Comparison of ENCODE assay signal across 31 cellular contexts in the genomic region with DNA sequence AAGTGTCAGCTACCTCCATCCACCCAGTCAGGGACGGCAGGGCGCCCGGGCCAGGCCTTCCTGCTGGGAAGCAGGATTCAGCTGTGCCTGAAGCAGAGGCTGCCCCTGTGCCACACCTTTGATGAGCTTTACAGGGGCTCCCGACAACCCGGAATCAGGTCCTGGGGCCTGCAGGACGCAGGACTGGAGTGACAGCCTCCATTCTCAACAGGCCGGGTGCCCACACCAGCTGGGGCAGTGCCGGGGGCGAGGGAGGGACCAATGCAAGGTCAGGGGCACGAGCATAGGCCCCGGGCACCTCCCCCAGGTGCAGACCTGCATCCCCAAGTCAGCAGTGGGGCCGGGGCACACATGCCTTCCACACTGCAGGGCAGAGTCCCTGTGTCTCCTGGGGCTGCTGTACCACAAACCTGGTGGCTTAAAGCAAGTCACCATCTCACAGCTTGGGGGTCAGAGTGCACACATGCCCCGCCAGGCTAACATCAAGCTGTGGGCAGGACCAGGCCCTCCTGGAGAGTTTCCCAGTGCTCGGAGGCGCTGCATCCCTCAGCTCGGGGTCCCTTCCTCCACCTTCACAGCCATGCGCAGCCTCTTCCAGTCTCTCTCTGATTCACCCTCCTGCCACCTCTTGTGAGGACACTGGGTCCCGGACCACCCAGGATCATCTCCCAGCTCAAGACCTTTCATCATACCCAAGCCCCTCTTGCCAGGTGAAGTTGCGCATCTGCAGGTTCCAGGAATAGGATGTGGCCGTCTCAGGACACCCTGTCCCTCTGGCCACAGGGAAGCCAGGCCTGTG. TPM values are rescaled to one million over a fixed set of nuclear protein-coding genes. Genes with fewer than 3 reads are reported as not detected.
A peak's percentile ranks its signal among the peaks of the same experiment; 100 is the strongest.
DNase-seq lines count a peak whose midpoint lies in the region; ATAC-seq and TF ChIP-seq lines count a peak whose summit lies in the region.
"Had no signal": no experiment of that assay in that cellular context is flagged by ENCODE, and none has a peak within 500 bp of the region (broad histone marks: within the 10 kb centered on the region; RNA-seq: fewer than 3 reads in every experiment).

No MANE protein-coding gene starts in this region.

- H2BK5ac ChIP-seq in H9 (ENCODE audit: insufficient read length, low read length): no peak overlapping the region

- H4K5ac ChIP-seq in H9 (ENCODE audit: insufficient read length, low read depth, low read length): no peak overlapping the region

- H3K27me3 Mint-ChIP-seq in H9 (ENCODE audit: low read depth) (no peaks in the 10 kb centered on the region; the same call in 1 of the 2 replicates), WTC11 (ENCODE audit: low read depth) (no peaks in the 10 kb centered on the region)
- H3K27me3 Mint-ChIP-seq: activated T-helper 17 cell treated with anti-CD3 and anti-CD28 coated beads, Interleukin-2, amount 50 U/mL, for 72 hours; stimulated activated naive CD8-positive, alpha-beta T cell treated with anti-CD3 and anti-CD28 coated beads, Interleukin-15, Interleukin-2, amounts not matched to agents 100 ng/mL and 50 ng/mL, for 24 hours had no signal

- DNase-seq in DND-41: no peak
- DNase-seq in H9: no peak
- DNase-seq in WTC11 (ENCODE audit: low spot score): no peak
- DNase-seq in mucosa of descending colon: no peak
- no peak for DNase-seq in COLO668 (lab: John Stamatoyannopoulos, UW; ENCODE audit: unreplicated experiment)
- no peak for DNase-seq in GDM1 (lab: John Stamatoyannopoulos, UW)
- no peak for DNase-seq in NCI-H128 (lab: John Stamatoyannopoulos, UW; ENCODE audit: unreplicated experiment)
- no peak for DNase-seq in NCI-H187 treated with DMSO at 0.1 percent for 48 hours (lab: John Stamatoyannopoulos, UW)
- DNase-seq: activated CD4-positive, alpha-beta T cell treated with anti-CD3 and anti-CD28 coated beads, Interleukin-2, amount 50 U/mL, for 48 hours; activated CD4-positive, CD25-positive, alpha-beta regulatory T cell; activated naive CD4-positive, alpha-beta T cell treated with anti-CD3 and anti-CD28 coated beads, Interleukin-2, amount 50 U/mL, for 16 hours; amniotic stem cell; brain microvascular endothelial cell; colonic mucosa; effector memory CD4-positive, alpha-beta T cell; EL; head of caudate nucleus; Karpas-422; lower lobe of right lung; NCI-H1436; NCI-H2107; NCI-H446; posterior cingulate gyrus; stimulated activated CD4-positive, alpha-beta T cell treated with anti-CD3 and anti-CD28 coated beads, Interleukin-15, amount 100 ng/mL, for 24 hours; SW 1271; T1000; uterus had no signal

- H3K4me3 Mint-ChIP-seq in H9 (no peak overlapping the region), WTC11 (no peak overlapping the region)
- H3K4me3 Mint-ChIP-seq: activated T-helper 17 cell treated with anti-CD3 and anti-CD28 coated beads, Interleukin-2, amount 50 U/mL, for 72 hours; nephron; stimulated activated naive CD8-positive, alpha-beta T cell treated with anti-CD3 and anti-CD28 coated beads, Interleukin-15, Interleukin-2, amounts not matched to agents 100 ng/mL and 50 ng/mL, for 24 hours had no signal

- no peak overlapping the region for H2BK15ac ChIP-seq in H9 (ENCODE audit: low read depth, low read length)

- no peak overlapping the region for H2BK20ac ChIP-seq in H9 (ENCODE audit: low read depth, low read length, poor library complexity, severe bottlenecking)

- H3K4me3 ChIP-seq in DND-41 (ENCODE audit: low read depth in 1 of 2, low read length in 2 of 2) (no peak overlapping the region), mucosa of descending colon (no peak overlapping the region)
- H3K4me3 ChIP-seq: colonic mucosa, lower lobe of right lung, uterus had no signal

- no peak overlapping the region for H3K4me2 ChIP-seq in DND-41 (ENCODE audit: insufficient read depth, low read length)
- H3K4me2 ChIP-seq in H9 (ENCODE audit: insufficient read depth, insufficient read length, low read length): no peak overlapping the region

- no peak overlapping the region; the same call in 1 of the 2 replicates for H3K14ac ChIP-seq in H9 (ENCODE audit: insufficient read depth, low read length)

- H3K9me3 ChIP-seq in DND-41 (ENCODE audit: insufficient read depth, low read length, severe bottlenecking): no peaks in the 10 kb centered on the region
- no peaks in the 10 kb centered on the region for H3K9me3 ChIP-seq in H9 (ENCODE audit: control insufficient read depth, low read depth, low read length)
- no peaks in the 10 kb centered on the region for H3K9me3 ChIP-seq in mucosa of descending colon
- H3K9me3 ChIP-seq: colonic mucosa, lower lobe of right lung, uterus had no signal

- H2AFZ ChIP-seq in DND-41 (ENCODE audit: low read depth, low read length) (no peak overlapping the region), H9 (ENCODE audit: low read length) (no peak overlapping the region)

- no CpG with 5 or more reads among the region's 20 CpGs for WGBS in H9 (ENCODE audit: extremely low coverage, insufficient read length, low lambda C conversion rate)

- H3K9me3 Mint-ChIP-seq in H9 (no peaks in the 10 kb centered on the region), WTC11 (no peaks in the 10 kb centered on the region)
- H3K9me3 Mint-ChIP-seq: activated T-helper 17 cell treated with anti-CD3 and anti-CD28 coated beads, Interleukin-2, amount 50 U/mL, for 72 hours; nephron; stimulated activated naive CD8-positive, alpha-beta T cell treated with anti-CD3 and anti-CD28 coated beads, Interleukin-15, Interleukin-2, amounts not matched to agents 100 ng/mL and 50 ng/mL, for 24 hours had no signal

- no peak overlapping the region for H2AK5ac ChIP-seq in H9 (ENCODE audit: insufficient read length, low read length)

- no peak overlapping the region for H3K9ac ChIP-seq in DND-41 (ENCODE audit: low read depth, low read length)
- H3K9ac ChIP-seq in H9 (ENCODE audit: extremely low read depth, insufficient read length, low read length): no peak overlapping the region

- peaks cover 14% of the 10 kb centered on the region for H3K79me2 ChIP-seq in DND-41 (ENCODE audit: insufficient read depth, low read length)
- H3K79me2 ChIP-seq in H9 (ENCODE audit: insufficient read depth, low read length): no peaks in the 10 kb centered on the region

- H3K27ac Mint-ChIP-seq in H9 (peak overlapping the region in 2 of 3 experiments; percentile 82 to 87; a peak in 3 of 7 replicates), WTC11 (peak overlapping the region; percentile 81)
- H3K27ac Mint-ChIP-seq: activated T-helper 17 cell treated with anti-CD3 and anti-CD28 coated beads, Interleukin-2, amount 50 U/mL, for 72 hours; stimulated activated naive CD8-positive, alpha-beta T cell treated with anti-CD3 and anti-CD28 coated beads, Interleukin-15, Interleukin-2, amounts not matched to agents 100 ng/mL and 50 ng/mL, for 24 hours had no signal

- no peak overlapping the region for H3K4ac ChIP-seq in H9 (ENCODE audit: low read depth, low read length)

- no peak overlapping the region for H4K91ac ChIP-seq in H9 (ENCODE audit: insufficient read length, low read depth, low read length)

- TF ChIP-seq CTCF in DND-41 (IDR thresholded peaks at IDR 0.05; ENCODE audit: borderline replicate concordance, extremely low read depth, low read length, poor library complexity, severe bottlenecking) (no peak), H9 (conservative IDR thresholded peaks at IDR 0.05) (no peak), WTC11 (IDR thresholded peaks at IDR 0.05) (no peak), mucosa of descending colon (IDR thresholded peaks at IDR 0.05) (no peak)

- H4K20me1 ChIP-seq in DND-41 (ENCODE audit: insufficient read depth, low read length) (peaks cover 84% of the 10 kb centered on the region), H9 (ENCODE audit: control insufficient read depth, insufficient read depth, insufficient read length) (peaks cover 2% of the 10 kb centered on the region)

- no peak overlapping the region for H2BK120ac ChIP-seq in H9 (ENCODE audit: low read depth, low read length, poor library complexity, severe bottlenecking)

- no peaks in the 10 kb centered on the region for H3K23me2 ChIP-seq in H9 (ENCODE audit: insufficient read length, low read depth, low read length, poor library complexity, severe bottlenecking)

- no peak overlapping the region for H3K27ac ChIP-seq in DND-41 (ENCODE audit: low read length)
- no peak overlapping the region for H3K27ac ChIP-seq in H9 (ENCODE audit: insufficient read length, low read depth, low read length)
- H3K27ac ChIP-seq: brain microvascular endothelial cell, C4-2B, colonic mucosa, lower lobe of right lung, uterus had no signal

- intact Hi-C loops in mucosa of descending colon (cut with DNase I, micrococcal nuclease): no loop called here

- no peak overlapping the region for H4K8ac ChIP-seq in H9 (replicated peaks; ENCODE audit: insufficient read length, low read depth, low read length)

- no peak overlapping the region for H3K18ac ChIP-seq in H9 (ENCODE audit: insufficient read length, low read depth, low read length)

- H3K36me3 ChIP-seq in DND-41 (ENCODE audit: insufficient read depth, low read length) (peaks cover 95% of the 10 kb centered on the region), mucosa of descending colon (ENCODE audit: low read depth) (peaks cover 8% of the 10 kb centered on the region)
- H3K36me3 ChIP-seq: uterus had no signal

- no peak overlapping the region for H3T11ph ChIP-seq in H9 (ENCODE audit: low read length)

- no peaks in the 10 kb centered on the region for H3K79me1 ChIP-seq in H9 (ENCODE audit: insufficient read depth, low read depth, low read length, poor library complexity, severe bottlenecking)

- no peak overlapping the region for H2BK12ac ChIP-seq in H9 (ENCODE audit: insufficient read length, low read depth, low read length)

- H3K27me3 ChIP-seq in DND-41 (ENCODE audit: insufficient read depth, low read length, poor library complexity) (no peaks in the 10 kb centered on the region), H9 (ENCODE audit: insufficient read depth, low read length) (no peaks in the 10 kb centered on the region)
- H3K27me3 ChIP-seq: brain microvascular endothelial cell, colonic mucosa, uterus had no signal

- 0 out of 4 replicates have a peak, but pooled peaks cover 0 to 5% of the 10 kb centered on the region in 2 experiments for H3K4me1 Mint-ChIP-seq in H9
- 0 out of 2 replicates have a peak, but pooled peaks cover 3% of the 10 kb centered on the region for H3K4me1 Mint-ChIP-seq in WTC11
- H3K4me1 Mint-ChIP-seq: activated T-helper 17 cell treated with anti-CD3 and anti-CD28 coated beads, Interleukin-2, amount 50 U/mL, for 72 hours had no signal

- ATAC-seq in DND-41 (ENCODE audit: insufficient read depth, low read depth) (peak; percentile 12; the same call in 1 of the 3 replicates), WTC11 (no peak), mucosa of descending colon (peak; percentile 4)
- ATAC-seq: activated T-helper 17 cell treated with anti-CD3 and anti-CD28 coated beads, Interleukin-2, amount 50 U/mL, for 72 hours had no signal

- H3K4me1 ChIP-seq in DND-41 (ENCODE audit: insufficient read depth, low read length) (no peaks in the 10 kb centered on the region), H9 (ENCODE audit: insufficient read depth, low read length) (no peaks in the 10 kb centered on the region), mucosa of descending colon (ENCODE audit: low read depth) (no peaks in the 10 kb centered on the region)
- H3K4me1 ChIP-seq: colonic mucosa, lower lobe of right lung, uterus had no signal

- H3K36me3 Mint-ChIP-seq in H9 (ENCODE audit: insufficient read depth in 1 of 3, low read depth in 3 of 3) (peaks cover 24 to 62% (median 53%) of the 10 kb centered on the region in 3 experiments), WTC11 (peaks cover 27% of the 10 kb centered on the region)

- no peak overlapping the region for H3K56ac ChIP-seq in H9 (ENCODE audit: insufficient read length, low read depth, low read length)

- H3K23ac ChIP-seq in H9 (ENCODE audit: insufficient read length, low read depth, low read length): no peak overlapping the region

- POLR2A ChIA-PET in WTC11 (lab: Charles Lee): interaction anchor here (1.0 to 1.5 kb wide), 3 partner anchors 12 to 113 kb away, joined by 3 to 4 read pairs (median 3); no protein-coding TSS in a partner anchor

- CTCF ChIA-PET in WTC11 (lab: Charles Lee): interaction anchor here (0.5 to 1.4 kb wide), 5 partner anchors 44 to 188 kb away, joined by 3 to 4 read pairs (median 4); a partner anchor contains a TSS

RNA-seq across cellular contexts. Expression of a gene that starts 13.4 kb away (rescaled TPM):
- total RNA-seq in H9 (2021) (34.1 and 39.0 TPM in 2 replicates), WTC11 (2021) (34.8 to 39.8 TPM (median 38.8 TPM) in 3 replicates), mucosa of descending colon (100 to 1,000 TPM in 1 of 3 donors, 10 to 100 TPM in 2; 79.1 to 104 (median 96.3) TPM)

RNA-seq across cellular contexts. Expression of a gene that starts 27.9 kb away (rescaled TPM):
- 108 and 117 TPM in 2 replicates for total RNA-seq in H9 (2021)
- total RNA-seq in WTC11 (2021): 111 to 116 TPM (median 115 TPM) in 3 replicates
- 10 to 100 TPM; 35.6 to 49.2 (median 39.0) TPM for total RNA-seq in mucosa of descending colon

RNA-seq across cellular contexts. Expression of a gene that starts 41.7 kb away (rescaled TPM):
- total RNA-seq in H9 (2021): 143 and 148 TPM in 2 replicates
- 126 to 161 TPM (median 137 TPM) in 3 replicates for total RNA-seq in WTC11 (2021)
- 10 to 100 TPM; 17.3 to 24.9 (median 18.1) TPM for total RNA-seq in mucosa of descending colon

RNA-seq across cellular contexts. Expression of a gene that starts 43.8 kb away (rescaled TPM):
- 85.5 TPM in 2 replicates for total RNA-seq in H9 (2021)
- 89.4 to 109 TPM (median 89.7 TPM) in 3 replicates for total RNA-seq in WTC11 (2021)
- 10 to 100 TPM; 31.7 to 54.9 (median 47.5) TPM for total RNA-seq in mucosa of descending colon
